9 cellular contexts compared by ENCODE assay signal in the genomic region with DNA sequence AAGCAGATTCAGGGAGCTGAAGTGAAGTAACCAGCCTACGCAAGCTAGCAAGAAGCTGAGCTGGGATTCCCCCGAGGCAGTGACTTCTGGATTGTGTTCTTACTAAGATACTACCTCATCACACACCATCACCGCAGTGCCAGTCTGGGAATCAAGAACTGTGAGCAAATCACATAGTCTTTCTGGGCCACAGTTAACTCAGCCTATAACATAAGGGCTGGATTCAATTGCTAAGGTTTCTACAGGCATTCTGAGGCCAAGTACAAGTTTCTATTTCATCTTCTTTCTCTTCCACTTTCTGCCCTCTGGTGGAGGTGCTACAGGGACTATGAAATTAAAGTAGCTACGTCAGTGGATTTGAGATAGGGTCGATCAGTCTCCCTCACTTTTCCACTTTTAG. TPM values are rescaled to one million over a fixed set of nuclear protein-coding genes. Genes with fewer than 3 reads are reported as not detected.
DNase-seq lines count a peak whose midpoint lies in the region; ATAC-seq, FAIRE-seq and TF ChIP-seq lines count a peak whose summit lies in the region.
"Had no signal": no experiment of that assay in that cellular context is flagged by ENCODE, and none has a peak within 500 bp of the region (broad histone marks: within the 10 kb centered on the region; RNA-seq: fewer than 3 reads in every experiment).

No MANE protein-coding gene starts in this region.

- peak overlapping the region; percentile 52 for H2AFZ ChIP-seq in GM12878 (ENCODE audit: control insufficient read depth, low read depth, low read length)

- H3K79me2 ChIP-seq in GM12878 (ENCODE audit: control insufficient read depth, insufficient read depth, low read length) = no peaks in the 10 kb centered on the region

- no peak overlapping the region for H3K4me3 ChIP-seq in GM12878
- no peak overlapping the region for H3K4me3 ChIP-seq in naive thymus-derived CD4-positive, alpha-beta T cell (ENCODE audit: low read length)

- no peak for TF ChIP-seq POLR2A in GM12878 (IDR thresholded peaks at IDR 0.05; ENCODE audit: low read depth, low read length)

- no peaks in the 10 kb centered on the region for H3K27me3 ChIP-seq in GM12878 (replicated peaks in 1 of 2; ENCODE audit: control insufficient read depth in 2 of 2, insufficient read depth in 2 of 2, low read length in 1 of 2)
- no peaks in the 10 kb centered on the region for H3K27me3 ChIP-seq in naive thymus-derived CD4-positive, alpha-beta T cell (ENCODE audit: control insufficient read depth in 2 of 2, insufficient read depth in 2 of 2, low read length in 2 of 2)

- no peak overlapping the region for H3K27ac ChIP-seq in GM12878 (ENCODE audit: control insufficient read depth, insufficient read depth)
- H3K27ac ChIP-seq in naive thymus-derived CD4-positive, alpha-beta T cell (ENCODE audit: low read depth, low read length) = no peak overlapping the region

- no peak for TF ChIP-seq EP300 in GM12878 (IDR thresholded peaks at IDR 0.05; ENCODE audit: borderline replicate concordance in 1 of 2, control insufficient read depth in 1 of 2, low read depth in 2 of 2, low read length in 2 of 2)

- intact Hi-C loops in GM12878 (cut with micrococcal nuclease; ENCODE audit: unreplicated experiment) = loop anchor here (1.0 to 5.0 kb wide), 3 partner anchors 93 to 347 kb away; no protein-coding TSS in a partner anchor
- intact Hi-C loops in naive thymus-derived CD4-positive, alpha-beta T cell (cut with micrococcal nuclease) = loop anchor here (1.0 to 5.0 kb wide), 7 partner anchors 73 to 433 kb away; a partner anchor contains a TSS
- intact Hi-C loops in Calu3 (cut with micrococcal nuclease; ENCODE audit: unreplicated experiment) = loop anchor here (5.0 to 10.0 kb wide), 2 partner anchors 152 to 246 kb away; no protein-coding TSS in a partner anchor

- TF ChIP-seq CTCF in GM12878 (IDR thresholded peaks at IDR 0.05 in 2 of 3, conservative IDR thresholded peaks at IDR 0.05 in 1 of 3; ENCODE audit: control insufficient read depth in 2 of 3, extremely low read depth in 1 of 3, insufficient read depth in 1 of 3, low read depth in 3 of 3, low read length in 3 of 3) (peak; percentile 49 to 58 (median 52); a peak in 5 of 6 replicates), nephron progenitor cell (IDR thresholded peaks at IDR 0.05) (no peak), Calu3 (IDR thresholded peaks at IDR 0.05; ENCODE audit: unreplicated experiment) (no peak)

- peaks cover 6 to 10% (median 9%) of the 10 kb centered on the region in 5 donors for H3K36me3 Mint-ChIP-seq in naive thymus-derived CD4-positive, alpha-beta T cell
- H3K36me3 Mint-ChIP-seq in nephron progenitor cell (ENCODE audit: low read depth) (peaks cover 23% of the 10 kb centered on the region), Calu3 (ENCODE audit: insufficient read depth, unreplicated experiment) (peaks cover 23% of the 10 kb centered on the region)

- peak; percentile 58 for ATAC-seq in GM21619 (IDR thresholded peaks at IDR 0.05; ENCODE audit: unreplicated experiment)
- ATAC-seq in GM12878 = peak; percentile 61
- ATAC-seq in naive thymus-derived CD4-positive, alpha-beta T cell = peak; percentile 51

- H3K9ac ChIP-seq in GM12878 (ENCODE audit: control insufficient read depth, insufficient read depth, low read length) = no peak overlapping the region

- no peaks in the 10 kb centered on the region for H4K20me1 ChIP-seq in GM12878 (ENCODE audit: control insufficient read depth, insufficient read depth)

- CTCF ChIA-PET in GM12878 (lab: Yijun Ruan, JAX) (interaction anchor here (0.5 to 9.0 kb wide), 45 partner anchors 8 to 729 kb away, joined by 3 to 153 read pairs (median 5); a partner anchor contains a TSS), Calu3 (lab: Charles Lee) (interaction anchor here (1.0 kb wide), 1 partner anchor 134 kb away, joined by 4 read pairs; no protein-coding TSS in a partner anchor)
- CTCF ChIA-PET in naive thymus-derived CD4-positive, alpha-beta T cell (lab: Charles Lee) = interaction anchor here (0.7 to 1.3 kb wide), 5 partner anchors 16 to 402 kb away, joined by 3 to 4 read pairs (median 3); no protein-coding TSS in a partner anchor

- peaks cover 5 to 32% (median 24%) of the 10 kb centered on the region in 7 donors for H3K4me1 Mint-ChIP-seq in naive thymus-derived CD4-positive, alpha-beta T cell
- H3K4me1 Mint-ChIP-seq in nephron progenitor cell = peaks cover 21% of the 10 kb centered on the region
- no peaks in the 10 kb centered on the region for H3K4me1 Mint-ChIP-seq in Calu3 (ENCODE audit: low read depth, unreplicated experiment)

- in situ Hi-C loops in GM12878 (cut with MboI) = loop anchor here (5.0 kb wide), 1 partner anchor 152 kb away; no protein-coding TSS in a partner anchor

- BruUV-seq in GM12878 (replicated peaks; lab: Mats Ljungman, UMichigan) (no TSS peak), Calu3 (replicated peaks; lab: Mats Ljungman, UMichigan) (no TSS peak)

- peak; percentile 59 for TF ChIP-seq RAD21 in GM12878 (IDR thresholded peaks at IDR 0.05; ENCODE audit: insufficient read depth, low read depth, low read length)

- peak overlapping the region in 1 of 10 donors; percentile 12 for H3K4me3 Mint-ChIP-seq in naive thymus-derived CD4-positive, alpha-beta T cell
- H3K4me3 Mint-ChIP-seq in nephron progenitor cell (no peak overlapping the region), Calu3 (ENCODE audit: low read depth, unreplicated experiment) (no peak overlapping the region)

- peaks cover 27% of the 10 kb centered on the region for H3K4me1 ChIP-seq in GM12878 (ENCODE audit: control insufficient read depth, insufficient read depth, low read length)
- H3K4me1 ChIP-seq in naive thymus-derived CD4-positive, alpha-beta T cell (ENCODE audit: control insufficient read depth in 2 of 2, insufficient read depth in 2 of 2, low read length in 2 of 2) = peaks cover 6% of the 10 kb centered on the region in 2 donors
- H3K4me1 ChIP-seq: Caco-2 had no signal

- FAIRE-seq in GM12878 (lab: Jason Lieb, UNC) = peak; percentile 95

- RAD21 ChIA-PET in GM12878 (lab: Charles Lee; ENCODE audit: unreplicated experiment) = interaction anchor here (0.8 to 2.3 kb wide), 14 partner anchors 14 to 376 kb away, joined by 3 to 16 read pairs (median 4); a partner anchor contains a TSS

- H3K36me3 ChIP-seq in GM12878 (ENCODE audit: control insufficient read depth in 2 of 2, insufficient read depth in 2 of 2, low read length in 1 of 2) = peaks cover 0 to 7% of the 10 kb centered on the region in 2 experiments; a peak in 1 of 4 replicates
- H3K36me3 ChIP-seq in naive thymus-derived CD4-positive, alpha-beta T cell (ENCODE audit: control insufficient read depth in 2 of 3, insufficient read depth in 3 of 3, low read length in 3 of 3) = no peaks in the 10 kb centered on the region

- H3K27me3 Mint-ChIP-seq in naive thymus-derived CD4-positive, alpha-beta T cell = peaks cover 0 to 37% (median 1%) of the 10 kb centered on the region in 5 donors
- H3K27me3 Mint-ChIP-seq in nephron progenitor cell (ENCODE audit: low read depth, poor library complexity) = peaks cover 32% of the 10 kb centered on the region
- no peaks in the 10 kb centered on the region for H3K27me3 Mint-ChIP-seq in Calu3 (ENCODE audit: unreplicated experiment)

- peak overlapping the region in 3 of 9 donors; percentile 31 to 59 (median 58) for H3K27ac Mint-ChIP-seq in naive thymus-derived CD4-positive, alpha-beta T cell
- no peak overlapping the region for H3K27ac Mint-ChIP-seq in nephron progenitor cell
- H3K27ac Mint-ChIP-seq in Calu3 (ENCODE audit: unreplicated experiment) = no peak overlapping the region

- no peaks in the 10 kb centered on the region for H3K9me3 Mint-ChIP-seq in naive thymus-derived CD4-positive, alpha-beta T cell
- H3K9me3 Mint-ChIP-seq in nephron progenitor cell = peaks cover under 1% of the 10 kb centered on the region
- H3K9me3 Mint-ChIP-seq in Calu3 (ENCODE audit: low read depth, unreplicated experiment) = no peaks in the 10 kb centered on the region

- DNase-seq in NOMO-1 (lab: John Stamatoyannopoulos, UW; ENCODE audit: unreplicated experiment in 2 of 2) (peak; percentile 7 to 13), NOMO-1 treated with dmso at 0.1 percent for 144 hours (lab: John Stamatoyannopoulos, UW; ENCODE audit: unreplicated experiment) (no peak), KG1 (lab: John Stamatoyannopoulos, UW) (peak; percentile 15), GM12878 (ENCODE audit: low read depth, low spot score) (peak; percentile 21), nephron progenitor cell (no peak), Calu3 (no peak)
- peak in 5 of 9 donors; percentile 9 to 26 (median 12) for DNase-seq in naive thymus-derived CD4-positive, alpha-beta T cell

- POLR2A ChIA-PET in GM12878 (lab: Charles Lee) = no interaction called here
- POLR2A ChIA-PET in naive thymus-derived CD4-positive, alpha-beta T cell (lab: Charles Lee) = interaction anchor here (0.6 kb wide), 1 partner anchor 78 kb away, joined by 3 read pairs; no protein-coding TSS in a partner anchor

- WGBS in GM12878 (ENCODE audit: insufficient coverage, insufficient replicate concordance, low lambda C conversion rate, missing lambda C conversion rate) = 20% methylated on average over 5 of the region's 5 CpGs

- peak overlapping the region; percentile 46 for H3K4me2 ChIP-seq in GM12878 (ENCODE audit: control insufficient read depth, insufficient read depth)

- no peaks in the 10 kb centered on the region for H3K9me3 ChIP-seq in GM12878 (replicated peaks; ENCODE audit: control insufficient read depth, insufficient read depth, low read length)
- no peaks in the 10 kb centered on the region for H3K9me3 ChIP-seq in naive thymus-derived CD4-positive, alpha-beta T cell (ENCODE audit: control insufficient read depth in 2 of 3, low read length in 3 of 3)
- H3K9me3 ChIP-seq: Caco-2 had no signal

- SMC1A ChIA-PET in GM12878 (lab: Charles Lee; ENCODE audit: uncharacterized antibody, unreplicated experiment) = interaction anchor here (0.7 to 2.2 kb wide), 26 partner anchors 8 to 307 kb away, joined by 3 to 30 read pairs (median 4); no protein-coding TSS in a partner anchor

RNA-seq across cellular contexts. Expression of a gene that starts 1.4 kb away (rescaled TPM):
- total RNA-seq in GM12878 (2013; cell fraction: nucleolus; rRNA removed) = 0.77 and 1.1 TPM in 2 replicates
- total RNA-seq in GM12878 (2014; rRNA removed) = 0.06 TPM in 1 of 2 replicates, not detected in the other
- 0.04 TPM in 1 of 2 replicates, not detected in the other for total RNA-seq in GM12878 (2014; rRNA removed; fragmentation: Illumina TruSeq; extraction: Trizol)
- total RNA-seq in GM12878 (2021) = not detected in 2 replicates
- not detected for polyA plus RNA-seq in GM12878 (2011; ENCODE audit: low read depth)
- polyA plus RNA-seq in GM12878 (2011; rRNA removed) = 0.45 and 0.68 TPM in 2 replicates
- polyA plus RNA-seq in GM12878 (2011; cell fraction: cytosol; rRNA removed) = 0.07 and 0.10 TPM in 2 replicates
- polyA plus RNA-seq in GM12878 (2011; cell fraction: nucleus; rRNA removed) = 1.3 and 2.1 TPM in 2 replicates
- polyA plus RNA-seq in GM12878 (2012) = 0.18 TPM in 1 of 2 replicates, not detected in the other
- polyA plus RNA-seq in GM12878 (2014; fragmentation: Illumina TruSeq; extraction: Trizol) = not detected in 2 replicates
- polyA plus RNA-seq in GM12878 (2014; fragmentation: Nextera tagmentation; extraction: Ambion mirVana) = under 1 TPM; 0.02 to 0.10 TPM
- 0.10 TPM in 1 of 2 replicates, not detected in the other for polyA plus RNA-seq in GM12878 (2014; rRNA removed)
- under 1 TPM; 0.09 to 0.21 TPM for polyA plus RNA-seq in GM12878 (2016; fragmentation: Nextera tagmentation; extraction: Ambion mirVana)
- 1.8 and 2.0 TPM in 2 replicates for polyA minus RNA-seq in GM12878 (2011; rRNA and poly(A)+ RNA removed)
- not detected in 2 replicates for polyA minus RNA-seq in GM12878 (2011; cell fraction: cytosol; rRNA and poly(A)+ RNA removed)
- polyA minus RNA-seq in GM12878 (2011; cell fraction: nucleus; rRNA and poly(A)+ RNA removed) = 1.2 TPM in 2 replicates
- total RNA-seq in naive thymus-derived CD4-positive, alpha-beta T cell = under 1 TPM in 2 of 5 experiments, not detected in 3; 0.08 to 0.19 TPM
- under 1 TPM in 1 of 2 donors, not detected in 1; 0.07 TPM for polyA plus RNA-seq in naive thymus-derived CD4-positive, alpha-beta T cell
- 0.07 TPM in 1 of 2 replicates, not detected in the other for total RNA-seq in Calu3 (2022)

Comparison
In these comparisons a context has a peak if more than half of its experiments do, and no peak if none do; other contexts are left out.
1. DNase-seq: peak in NOMO-1 (2 of 2), KG1 (single experiment), GM12878 (single experiment) and naive thymus-derived CD4-positive, alpha-beta T cell (5 of 9); none in NOMO-1 treated with dmso at 0.1 percent for 144 hours (single experiment), nephron progenitor cell (single experiment) and Calu3 (single experiment).
2. CTCF ChIP-seq: peak in GM12878 (3 of 3); none in nephron progenitor cell (single experiment) and Calu3 (single experiment).
3. Peak in every context shown above with its lines, with median percentiles within 50 percentile points of each other: ATAC-seq.